ENCODE assay signal across 8 cellular contexts in the genomic region with DNA sequence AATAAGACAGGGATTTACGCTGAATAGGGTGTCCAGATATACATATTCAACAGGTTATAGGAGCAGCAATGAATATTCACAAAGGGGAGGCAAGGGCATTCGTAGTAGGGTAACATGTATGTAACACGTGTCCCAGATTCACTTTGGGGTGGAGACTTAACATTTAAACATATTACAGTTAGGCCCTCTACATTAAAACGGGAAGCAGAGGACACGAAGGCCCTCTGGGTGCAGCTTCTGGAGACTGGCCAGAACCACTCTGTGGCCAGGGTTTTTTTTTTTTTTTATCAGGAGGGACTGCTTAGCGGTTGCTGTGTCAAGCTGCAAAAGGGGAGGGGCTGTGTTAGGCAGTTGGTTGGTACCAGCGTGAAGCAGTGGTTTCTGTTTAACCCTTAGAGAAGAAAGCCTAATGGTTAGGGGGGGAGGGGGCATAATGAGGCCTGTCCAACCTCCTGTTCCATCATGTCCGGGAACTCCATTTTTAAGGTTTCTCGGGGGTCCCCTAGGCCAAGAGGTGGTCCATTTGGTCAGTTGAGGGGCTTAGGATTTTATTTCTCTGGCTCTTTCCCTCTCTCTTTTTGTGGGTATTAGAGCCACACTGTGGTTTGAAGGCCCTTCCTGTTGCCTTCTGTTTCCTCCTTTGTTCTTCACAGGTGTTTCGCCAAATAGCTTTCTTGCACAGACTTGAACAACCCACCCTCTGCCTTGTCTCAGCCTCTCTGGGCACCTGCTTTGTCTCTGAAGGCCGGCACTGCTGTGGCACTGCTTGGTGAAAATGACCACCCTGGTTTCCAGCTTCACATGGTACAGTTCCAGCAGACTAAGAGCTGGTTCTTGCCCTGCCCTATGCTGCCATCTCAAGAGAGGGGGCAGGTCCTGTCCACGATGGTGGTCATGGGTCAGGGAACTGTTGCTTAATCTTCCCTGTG. TPM values are rescaled to one million over a fixed set of nuclear protein-coding genes. Genes with fewer than 3 reads are reported as not detected.
DNase-seq lines count a peak whose midpoint lies in the region; ATAC-seq, FAIRE-seq and TF ChIP-seq lines count a peak whose summit lies in the region.

No MANE protein-coding gene starts in this region.

- H3K9ac ChIP-seq in Loucy (ENCODE audit: low read depth, low read length, poor library complexity, severe bottlenecking) (peak overlapping the region; percentile 82), keratinocyte (ENCODE audit: control insufficient read depth, extremely low read depth, insufficient read depth, low read length) (peak overlapping the region; percentile 16)

- TF ChIP-seq CTCF in MCF 10A (IDR thresholded peaks at IDR 0.05; ENCODE audit: unreplicated experiment) (no peak), breast epithelium (IDR thresholded peaks at IDR 0.05) (no peak), GM23338 (conservative IDR thresholded peaks at IDR 0.05; ENCODE audit: low read depth in 2 of 2) (no peak), Loucy (conservative IDR thresholded peaks at IDR 0.05; ENCODE audit: low read length) (no peak), keratinocyte (optimal IDR thresholded peaks at IDR 0.05 in 1 of 3, IDR thresholded peaks at IDR 0.05 in 1 of 3, conservative IDR thresholded peaks at IDR 0.05 in 1 of 3; ENCODE audit: extremely low read depth in 1 of 3, insufficient read depth in 2 of 3, low read length in 3 of 3) (no peak), type B pancreatic cell (conservative IDR thresholded peaks at IDR 0.05) (no peak)

- H3K9me1 ChIP-seq in keratinocyte (ENCODE audit: control insufficient read depth, extremely low read depth, insufficient read depth, low read length), result peaks cover 3% of the 10 kb centered on the region

- H3K27me3 Mint-ChIP-seq in MCF 10A (ENCODE audit: insufficient read depth, unreplicated experiment) (no peaks in the 10 kb centered on the region), GM23338 (ENCODE audit: insufficient read depth, low read depth, poor library complexity) (peaks cover 10% of the 10 kb centered on the region), type B pancreatic cell (no peaks in the 10 kb centered on the region)
- no peaks in the 10 kb centered on the region for H3K27me3 Mint-ChIP-seq in activated CD4-positive, alpha-beta memory T cell treated with anti-CD3 and anti-CD28 coated beads for 36 hours

- H3K4me1 ChIP-seq in breast epithelium, result no peaks in the 10 kb centered on the region
- no peaks in the 10 kb centered on the region for H3K4me1 ChIP-seq in GM23338 (ENCODE audit: insufficient read depth)
- peaks cover 77% of the 10 kb centered on the region for H3K4me1 ChIP-seq in Loucy (ENCODE audit: insufficient read depth, low read length, poor library complexity, severe bottlenecking)
- H3K4me1 ChIP-seq in keratinocyte (ENCODE audit: control insufficient read depth, extremely low read depth, insufficient read depth, low read length), result peaks cover 49% of the 10 kb centered on the region

- peaks cover 36% of the 10 kb centered on the region for H3K4me1 Mint-ChIP-seq in MCF 10A (ENCODE audit: insufficient read depth, unreplicated experiment)
- no peaks in the 10 kb centered on the region for H3K4me1 Mint-ChIP-seq in GM23338
- H3K4me1 Mint-ChIP-seq in activated CD4-positive, alpha-beta memory T cell treated with anti-CD3 and anti-CD28 coated beads for 36 hours (ENCODE audit: low read depth), result peaks cover 43% of the 10 kb centered on the region
- peaks cover 6% of the 10 kb centered on the region for H3K4me1 Mint-ChIP-seq in type B pancreatic cell (ENCODE audit: unreplicated experiment)

- H3K36me3 ChIP-seq in breast epithelium, result no peaks in the 10 kb centered on the region
- no peaks in the 10 kb centered on the region for H3K36me3 ChIP-seq in GM23338 (ENCODE audit: insufficient read depth)
- H3K36me3 ChIP-seq in Loucy (ENCODE audit: insufficient read depth, low read length), result no peaks in the 10 kb centered on the region
- H3K36me3 ChIP-seq in keratinocyte (ENCODE audit: control insufficient read depth in 2 of 2, extremely low read depth in 1 of 2, insufficient read depth in 2 of 2, low read length in 2 of 2), result no peaks in the 10 kb centered on the region

- TF ChIP-seq POLR2A in breast epithelium (IDR thresholded peaks at IDR 0.05), result no peak

- H3K4me2 ChIP-seq in GM23338 (no peak overlapping the region), Loucy (ENCODE audit: low read depth, low read length, poor library complexity, severe bottlenecking) (peak overlapping the region; percentile 81), keratinocyte (ENCODE audit: control insufficient read depth, extremely low read depth, insufficient read depth, low read depth, low read length) (peak overlapping the region; percentile 45)

- H3K9me3 Mint-ChIP-seq in MCF 10A (ENCODE audit: unreplicated experiment), result no peaks in the 10 kb centered on the region
- no peaks in the 10 kb centered on the region for H3K9me3 Mint-ChIP-seq in GM23338
- no peaks in the 10 kb centered on the region for H3K9me3 Mint-ChIP-seq in activated CD4-positive, alpha-beta memory T cell treated with anti-CD3 and anti-CD28 coated beads for 36 hours
- no peaks in the 10 kb centered on the region for H3K9me3 Mint-ChIP-seq in type B pancreatic cell

- no peaks in the 10 kb centered on the region for H3K9me2 ChIP-seq in GM23338 (ENCODE audit: insufficient read depth)
- no peaks in the 10 kb centered on the region for H3K9me2 ChIP-seq in Loucy (replicated peaks; ENCODE audit: low read depth, low read length)

- H3F3A ChIP-seq in GM23338 (replicated peaks; ENCODE audit: low read depth) (no peaks in the 10 kb centered on the region), Loucy (ENCODE audit: low read depth) (peaks cover 17% of the 10 kb centered on the region; the same call in 1 of the 2 replicates)

- H4K20me1 ChIP-seq in GM23338 (replicated peaks; ENCODE audit: insufficient read depth), result no peaks in the 10 kb centered on the region
- no peaks in the 10 kb centered on the region for H4K20me1 ChIP-seq in Loucy (ENCODE audit: insufficient read depth, low read length, poor library complexity, severe bottlenecking)
- no peaks in the 10 kb centered on the region for H4K20me1 ChIP-seq in keratinocyte (ENCODE audit: control insufficient read depth, extremely low read depth, insufficient read depth, low read length)

- H3K9me3 ChIP-seq in breast epithelium, result no peaks in the 10 kb centered on the region
- no peaks in the 10 kb centered on the region for H3K9me3 ChIP-seq in Loucy (ENCODE audit: insufficient read depth, low read depth, low read length)
- no peaks in the 10 kb centered on the region for H3K9me3 ChIP-seq in keratinocyte (ENCODE audit: control insufficient read depth, low read depth, low read length)

- H3K79me2 ChIP-seq in GM23338 (replicated peaks; ENCODE audit: insufficient read depth), result no peaks in the 10 kb centered on the region
- H3K79me2 ChIP-seq in Loucy (ENCODE audit: insufficient read depth, low read length), result no peaks in the 10 kb centered on the region
- H3K79me2 ChIP-seq in keratinocyte (ENCODE audit: control insufficient read depth, insufficient read depth, low read length), result no peaks in the 10 kb centered on the region

- peak; percentile 60 for FAIRE-seq in keratinocyte (lab: Jason Lieb, UNC)

- H2AFZ ChIP-seq in GM23338, result no peak overlapping the region
- peak overlapping the region; percentile 21; the same call in 1 of the 2 replicates for H2AFZ ChIP-seq in Loucy (ENCODE audit: low read length)
- H2AFZ ChIP-seq in keratinocyte (ENCODE audit: control insufficient read depth, low read length), result no peak overlapping the region

- dilution Hi-C loops in keratinocyte (cut with MboI; ENCODE audit: extremely low pct_ligation_motif_present, low sequenced_read_pairs), result no loop called here

- H3K27me3 ChIP-seq in breast epithelium (no peaks in the 10 kb centered on the region), GM23338 (ENCODE audit: insufficient read depth) (no peaks in the 10 kb centered on the region), Loucy (ENCODE audit: insufficient read depth, low read length, poor library complexity, severe bottlenecking) (no peaks in the 10 kb centered on the region), keratinocyte (ENCODE audit: control insufficient read depth, extremely low read depth, insufficient read depth, low read length) (no peaks in the 10 kb centered on the region)

- H3K4me3 ChIP-seq in breast epithelium (no peak overlapping the region), GM23338 (no peak overlapping the region), Loucy (ENCODE audit: low read length, poor library complexity, severe bottlenecking) (peak overlapping the region; percentile 61), keratinocyte (ENCODE audit: control insufficient read depth in 2 of 3, extremely low read depth in 1 of 3, insufficient read depth in 2 of 3, low read depth in 1 of 3, low read length in 3 of 3) (peak overlapping the region in 1 of 3 experiments; percentile 46)

- DNase-seq in MCF 10A (ENCODE audit: unreplicated experiment), result peak; percentile 80
- no peak for DNase-seq in breast epithelium (ENCODE audit: low spot score in 2 of 2)
- DNase-seq in GM23338 (ENCODE audit: low spot score), result no peak
- peak; percentile 38 for DNase-seq in activated CD4-positive, alpha-beta memory T cell treated with anti-CD3 and anti-CD28 coated beads for 36 hours
- DNase-seq in keratinocyte (ENCODE audit: low read depth, low spot score), result no peak
- no peak for DNase-seq in type B pancreatic cell (ENCODE audit: extremely low spot score, unreplicated experiment)
- DNase-seq in dedifferentiated amniotic fluid mesenchymal stem cell (ENCODE audit: extremely low spot score), result no peak

- ATAC-seq in GM23338, result peak; percentile 42; the same call in 1 of the 3 replicates

- no peak overlapping the region for H3K27ac Mint-ChIP-seq in MCF 10A (ENCODE audit: low read depth, unreplicated experiment)
- H3K27ac Mint-ChIP-seq in GM23338, result no peak overlapping the region
- H3K27ac Mint-ChIP-seq in activated CD4-positive, alpha-beta memory T cell treated with anti-CD3 and anti-CD28 coated beads for 36 hours, result peak overlapping the region; percentile 26
- H3K27ac Mint-ChIP-seq in type B pancreatic cell, result peak overlapping the region; percentile 10

- no peak overlapping the region for H3K4me3 Mint-ChIP-seq in MCF 10A (ENCODE audit: unreplicated experiment)
- no peak overlapping the region for H3K4me3 Mint-ChIP-seq in GM23338
- no peak overlapping the region for H3K4me3 Mint-ChIP-seq in activated CD4-positive, alpha-beta memory T cell treated with anti-CD3 and anti-CD28 coated beads for 36 hours
- H3K4me3 Mint-ChIP-seq in type B pancreatic cell, result no peak overlapping the region

- H3K27ac ChIP-seq in breast epithelium, result no peak overlapping the region
- no peak overlapping the region for H3K27ac ChIP-seq in GM23338 (ENCODE audit: low read depth)
- H3K27ac ChIP-seq in keratinocyte (ENCODE audit: control insufficient read depth, insufficient read depth, low read length), result peak overlapping the region; percentile 39

- no TSS peak for BruUV-seq in MCF 10A (replicated peaks; lab: Mats Ljungman, UMichigan)

- intact Hi-C loops in MCF 10A (cut with micrococcal nuclease), result no loop called here
- intact Hi-C loops in breast epithelium (cut with DNase I; ENCODE audit: low total_unique reads), result no loop called here
- intact Hi-C loops in activated CD4-positive, alpha-beta memory T cell treated with anti-CD3 and anti-CD28 coated beads for 36 hours (cut with micrococcal nuclease), result loop anchor here (10.0 kb wide), 1 partner anchor 1189 kb away; no protein-coding TSS in a partner anchor

- POLR2A ChIA-PET in MCF 10A (lab: Yijun Ruan, JAX), result interaction anchor here (0.6 kb wide), 1 partner anchor 278 kb away, joined by 4 read pairs; no protein-coding TSS in a partner anchor
- POLR2A ChIA-PET in activated CD4-positive, alpha-beta memory T cell treated with anti-CD3 and anti-CD28 coated beads for 36 hours (lab: Charles Lee), result interaction anchor here (1.3 kb wide), 1 partner anchor 16 kb away, joined by 3 read pairs; no protein-coding TSS in a partner anchor

- CTCF ChIA-PET in MCF 10A (lab: Yijun Ruan, JAX), result interaction anchor here (0.8 to 2.5 kb wide), 4 partner anchors 25 to 328 kb away, joined by 3 to 9 read pairs (median 4); no protein-coding TSS in a partner anchor
- CTCF ChIA-PET in activated CD4-positive, alpha-beta memory T cell treated with anti-CD3 and anti-CD28 coated beads for 36 hours (lab: Charles Lee), result interaction anchor here (2.0 kb wide), 1 partner anchor 17 kb away, joined by 8 read pairs; no protein-coding TSS in a partner anchor

- H3K36me3 Mint-ChIP-seq in MCF 10A (ENCODE audit: insufficient read depth, unreplicated experiment) (no peaks in the 10 kb centered on the region), GM23338 (ENCODE audit: low read depth) (no peaks in the 10 kb centered on the region), type B pancreatic cell (no peaks in the 10 kb centered on the region)
- H3K36me3 Mint-ChIP-seq in activated CD4-positive, alpha-beta memory T cell treated with anti-CD3 and anti-CD28 coated beads for 36 hours, result no peaks in the 10 kb centered on the region

RNA-seq across cellular contexts. Expression of a gene that starts 26.4 kb away (rescaled TPM):
- total RNA-seq in MCF 10A (2022) (not detected in 2 replicates), breast epithelium (1 to 10 TPM; 2.2 to 4.3 (median 2.2) TPM), type B pancreatic cell (ENCODE audit: low replicate concordance) (not detected in 2 replicates)
- not detected in 2 replicates for total RNA-seq in GM23338 (2014; rRNA removed; shearing (Covaris generic))
- polyA plus RNA-seq in GM23338 (2016; fragmentation: Nextera tagmentation; extraction: Ambion mirVana) (0.13 TPM in 1 of 2 replicates, not detected in the other), keratinocyte (0.02 to 0.09 TPM in 2 of 3 replicates, not detected in the other)
- 10 to 100 TPM; 32.4 to 32.6 TPM for total RNA-seq in activated CD4-positive, alpha-beta memory T cell treated with anti-CD3 and anti-CD28 coated beads for 36 hours
- polyA plus RNA-seq in keratinocyte (2011; ENCODE audit: low read depth), result not detected
- 0.02 TPM in 1 of 2 replicates, not detected in the other for polyA plus RNA-seq in keratinocyte (2011; cell fraction: cytosol; rRNA removed)
- not detected in 2 replicates for polyA plus RNA-seq in keratinocyte (2011; cell fraction: nucleus; rRNA removed)
- polyA plus RNA-seq in keratinocyte (2012; ENCODE audit: low replicate concordance), result not detected in 2 replicates
- 0.10 TPM in 1 of 3 replicates, not detected in the others for polyA minus RNA-seq in keratinocyte
- polyA minus RNA-seq in keratinocyte (2011; cell fraction: cytosol; rRNA and poly(A)+ RNA removed), result not detected
- polyA minus RNA-seq in keratinocyte (2011; cell fraction: nucleus; rRNA and poly(A)+ RNA removed), result not detected in 2 replicates

Comparison
In these comparisons a context has a peak if more than half of its experiments do, and no peak if none do; other contexts are left out.
1. DNase-seq: peak in MCF 10A (single experiment) and activated CD4-positive, alpha-beta memory T cell treated with anti-CD3 and anti-CD28 coated beads for 36 hours (single experiment); none in breast epithelium (0 of 2), GM23338 (single experiment), keratinocyte (single experiment), type B pancreatic cell (single experiment) and dedifferentiated amniotic fluid mesenchymal stem cell (single experiment).
2. H3K27ac Mint-ChIP-seq: peak in activated CD4-positive, alpha-beta memory T cell treated with anti-CD3 and anti-CD28 coated beads for 36 hours (single experiment) and type B pancreatic cell (single experiment); none in MCF 10A (single experiment) and GM23338 (single experiment).
3. RNA of a gene that starts 26.4 kb away (total RNA-seq): 32.4 to 32.6 TPM in activated CD4-positive, alpha-beta memory T cell treated with anti-CD3 and anti-CD28 coated beads for 36 hours; 2.2 to 4.3 TPM in breast epithelium, not detected in MCF 10A, not detected in GM23338 and not detected in type B pancreatic cell; every median in the first group is over 4 times any median in the second.